Comparison of ENCODE assay signal across 10 cellular contexts in the genomic region with DNA sequence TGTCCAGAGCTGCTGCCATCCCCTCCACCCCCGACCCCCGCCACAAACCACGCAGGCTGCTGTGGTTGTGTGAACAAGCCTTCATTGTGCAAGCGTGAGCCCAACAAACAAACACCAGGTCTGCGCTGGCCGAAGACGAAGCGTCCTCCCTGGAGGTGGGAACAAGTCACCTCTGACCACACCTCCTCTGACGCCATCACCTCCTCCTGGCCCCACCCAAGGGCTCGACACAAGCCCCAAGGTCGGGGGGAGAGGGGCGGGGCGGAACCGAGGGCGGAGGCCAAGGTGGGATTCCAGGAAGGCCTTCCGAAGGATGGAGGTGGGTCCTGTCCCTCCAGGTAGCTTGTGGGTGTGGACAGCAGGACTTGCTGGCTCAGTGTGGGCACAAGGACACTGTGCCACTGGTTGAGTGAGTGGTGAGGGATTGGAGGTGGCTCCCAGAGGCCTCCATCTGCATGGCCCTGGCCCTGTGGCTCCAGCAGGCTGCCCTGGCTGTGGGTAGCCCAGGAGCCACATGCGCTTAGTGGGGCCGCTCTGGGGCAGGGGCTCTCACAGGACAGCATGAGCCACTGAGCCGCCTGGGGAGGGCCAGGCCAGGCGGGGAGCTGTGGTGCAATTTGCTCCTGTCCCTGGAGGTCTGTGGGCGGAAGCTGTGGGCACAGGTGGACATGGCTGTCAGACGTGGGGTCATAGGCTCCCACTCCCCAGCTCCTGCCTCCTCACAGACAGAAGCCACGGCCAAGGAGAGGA. TPM values are rescaled to one million over a fixed set of nuclear protein-coding genes. Genes with fewer than 3 reads are reported as not detected.
DNase-seq lines count a peak whose midpoint lies in the region; ATAC-seq and TF ChIP-seq lines count a peak whose summit lies in the region.
"Had no signal": no experiment of that assay in that cellular context is flagged by ENCODE, and none has a peak within 500 bp of the region (broad histone marks: within the 10 kb centered on the region; RNA-seq: fewer than 3 reads in every experiment).

No MANE protein-coding gene starts in this region.

- H3K79me2 ChIP-seq in HCT116 (ENCODE audit: insufficient read depth, low read length), result no peaks in the 10 kb centered on the region

- no peaks in the 10 kb centered on the region for H3K27me3 ChIP-seq in HCT116 (ENCODE audit: insufficient read depth, low read length)
- H3K27me3 ChIP-seq in iPS-18a (ENCODE audit: control insufficient read depth, insufficient read depth, low read length), result no peaks in the 10 kb centered on the region

- H3K4me1 ChIP-seq in HCT116 (ENCODE audit: control insufficient read depth in 1 of 2, insufficient read depth in 2 of 2, low read length in 2 of 2) (peaks cover 8 to 19% of the 10 kb centered on the region in 2 experiments), iPS-18a (ENCODE audit: control insufficient read depth, low read depth, low read length) (peaks cover 5% of the 10 kb centered on the region)

- BruUV-seq in HCT116 (replicated peaks; lab: Mats Ljungman, UMichigan), result no TSS peak

- H2AFZ ChIP-seq in HCT116 (ENCODE audit: low read depth, low read length, poor library complexity, severe bottlenecking), result no peak overlapping the region

- ATAC-seq in HCT116 (0 out of 2 replicates have a peak, but pooled peaks have one; percentile 9), GM21381 (IDR thresholded peaks at IDR 0.05; ENCODE audit: unreplicated experiment) (no peak)
- no peak for ATAC-seq in stimulated activated memory B cell treated with anti-CD40 and anti-IgM and Interleukin-4, amounts not matched to agents 10 μg/mL and 1 μg/mL and 100 μg/mL, for 72 hours

- peak overlapping the region; percentile 78 for H3K27ac Mint-ChIP-seq in activated T-helper 2 cell treated with anti-CD3 and anti-CD28 coated beads, Interferon-gamma antibody, Interleukin-2, Interleukin-4, amounts not matched to agents 10 μg/mL and 5 μg/mL and 100 μg/mL, durations not matched to agents 14 hours and 24 hours and 36 hours
- peak overlapping the region; percentile 97 for H3K27ac Mint-ChIP-seq in stimulated activated memory B cell treated with anti-CD40 and anti-IgM and Interleukin-4, amounts not matched to agents 10 μg/mL and 1 μg/mL and 100 μg/mL, for 72 hours

- no peak for TF ChIP-seq POLR2A in HCT116 (IDR thresholded peaks at IDR 0.05; ENCODE audit: borderline replicate concordance, extremely low read depth, insufficient read depth, insufficient read length)

- H3K4me1 Mint-ChIP-seq in activated T-helper 2 cell treated with anti-CD3 and anti-CD28 coated beads, Interferon-gamma antibody, Interleukin-2, Interleukin-4, amounts not matched to agents 10 μg/mL and 5 μg/mL and 100 μg/mL, durations not matched to agents 14 hours and 24 hours and 36 hours (ENCODE audit: low read depth), result peaks cover 10% of the 10 kb centered on the region
- peaks cover 80% of the 10 kb centered on the region for H3K4me1 Mint-ChIP-seq in stimulated activated memory B cell treated with anti-CD40 and anti-IgM and Interleukin-4, amounts not matched to agents 10 μg/mL and 1 μg/mL and 100 μg/mL, for 72 hours

- H3K9me3 ChIP-seq in HCT116 (ENCODE audit: control insufficient read depth in 1 of 2, insufficient read depth in 1 of 2, low read depth in 1 of 2, low read length in 2 of 2) (no peaks in the 10 kb centered on the region), iPS-18a (ENCODE audit: control insufficient read depth, low read depth, low read length) (no peaks in the 10 kb centered on the region)

- no peaks in the 10 kb centered on the region for H3K27me3 Mint-ChIP-seq in activated T-helper 2 cell treated with anti-CD3 and anti-CD28 coated beads, Interferon-gamma antibody, Interleukin-2, Interleukin-4, amounts not matched to agents 10 μg/mL and 5 μg/mL and 100 μg/mL, durations not matched to agents 14 hours and 24 hours and 36 hours (ENCODE audit: low read depth)
- no peaks in the 10 kb centered on the region for H3K27me3 Mint-ChIP-seq in stimulated activated memory B cell treated with anti-CD40 and anti-IgM and Interleukin-4, amounts not matched to agents 10 μg/mL and 1 μg/mL and 100 μg/mL, for 72 hours

- H3K27ac ChIP-seq in HCT116 (ENCODE audit: low read depth, low read length), result no peak overlapping the region; the same call in 1 of the 2 replicates
- no peak overlapping the region for H3K27ac ChIP-seq in iPS-18a (ENCODE audit: low read length)

- TF ChIP-seq RAD21 in HCT116 (IDR thresholded peaks at IDR 0.05; ENCODE audit: low read depth), result no peak

- H3K9me3 Mint-ChIP-seq in activated T-helper 2 cell treated with anti-CD3 and anti-CD28 coated beads, Interferon-gamma antibody, Interleukin-2, Interleukin-4, amounts not matched to agents 10 μg/mL and 5 μg/mL and 100 μg/mL, durations not matched to agents 14 hours and 24 hours and 36 hours, result no peaks in the 10 kb centered on the region
- no peaks in the 10 kb centered on the region for H3K9me3 Mint-ChIP-seq in stimulated activated memory B cell treated with anti-CD40 and anti-IgM and Interleukin-4, amounts not matched to agents 10 μg/mL and 1 μg/mL and 100 μg/mL, for 72 hours

- 0 out of 2 replicates have a peak overlapping the region, but pooled peaks have one; percentile 62 for H3K4me2 ChIP-seq in HCT116 (ENCODE audit: low read length)

- DNase-seq in HCT116 (ENCODE audit: low read depth, low spot score) (no peak), NCI-H345 (lab: John Stamatoyannopoulos, UW) (no peak), T-helper 9 cell (no peak), AML-193 (lab: John Stamatoyannopoulos, UW) (no peak)
- DNase-seq in activated T-helper 2 cell treated with anti-CD3 and anti-CD28 coated beads, Interferon-gamma antibody, Interleukin-2, Interleukin-4, amounts not matched to agents 10 μg/mL and 5 μg/mL and 100 μg/mL, durations not matched to agents 14 hours and 24 hours and 36 hours (ENCODE audit: low spot score), result no peak
- DNase-seq: effector CD8-positive, alpha-beta T cell; NCI-H2107 had no signal

- H3K9me2 ChIP-seq in HCT116 (ENCODE audit: insufficient read depth), result no peaks in the 10 kb centered on the region

- H3K36me3 Mint-ChIP-seq in activated T-helper 2 cell treated with anti-CD3 and anti-CD28 coated beads, Interferon-gamma antibody, Interleukin-2, Interleukin-4, amounts not matched to agents 10 μg/mL and 5 μg/mL and 100 μg/mL, durations not matched to agents 14 hours and 24 hours and 36 hours (ENCODE audit: low read depth), result no peaks in the 10 kb centered on the region
- H3K36me3 Mint-ChIP-seq in stimulated activated memory B cell treated with anti-CD40 and anti-IgM and Interleukin-4, amounts not matched to agents 10 μg/mL and 1 μg/mL and 100 μg/mL, for 72 hours, result no peaks in the 10 kb centered on the region

- no peak overlapping the region for H3K4me3 Mint-ChIP-seq in activated T-helper 2 cell treated with anti-CD3 and anti-CD28 coated beads, Interferon-gamma antibody, Interleukin-2, Interleukin-4, amounts not matched to agents 10 μg/mL and 5 μg/mL and 100 μg/mL, durations not matched to agents 14 hours and 24 hours and 36 hours (ENCODE audit: low read depth)
- H3K4me3 Mint-ChIP-seq in stimulated activated memory B cell treated with anti-CD40 and anti-IgM and Interleukin-4, amounts not matched to agents 10 μg/mL and 1 μg/mL and 100 μg/mL, for 72 hours, result no peak overlapping the region

- H4K20me1 ChIP-seq in HCT116 (ENCODE audit: insufficient read depth), result no peaks in the 10 kb centered on the region

- H3K36me3 ChIP-seq in HCT116 (ENCODE audit: control insufficient read depth in 1 of 2, insufficient read depth in 2 of 2, low read length in 2 of 2), result no peaks in the 10 kb centered on the region
- no peaks in the 10 kb centered on the region for H3K36me3 ChIP-seq in iPS-18a (ENCODE audit: control insufficient read depth, low read depth, low read length)

- TF ChIP-seq CTCF in HCT116 (IDR thresholded peaks at IDR 0.05 in 2 of 3, conservative IDR thresholded peaks at IDR 0.05 in 1 of 3; ENCODE audit: borderline replicate concordance in 1 of 3, insufficient read depth in 1 of 3, low read depth in 2 of 3, low read length in 2 of 3), result no peak

- CTCF ChIA-PET in HCT116 (lab: Charles Lee), result interaction anchor here (1.3 kb wide), 1 partner anchor 47 kb away, joined by 6 read pairs; no protein-coding TSS in a partner anchor

- intact Hi-C loops in HCT116 (cut with micrococcal nuclease), result no loop called here
- intact Hi-C loops in activated T-helper 2 cell treated with anti-CD3 and anti-CD28 coated beads, Interferon-gamma antibody, Interleukin-2, Interleukin-4, amounts not matched to agents 10 μg/mL and 5 μg/mL and 100 μg/mL, durations not matched to agents 14 hours and 24 hours and 36 hours (cut with micrococcal nuclease), result no loop called here

- POLR2A ChIA-PET in HCT116 (lab: Charles Lee), result no interaction called here

- RAD21 ChIA-PET in HCT116 (lab: Charles Lee; ENCODE audit: low non-redundant PET in 1 of 2, low total read pairs in 2 of 2, uncharacterized antibody in 2 of 2, unreplicated experiment in 2 of 2), result interaction anchor here in 1 of 2 experiments (0.9 kb wide), 1 partner anchor 47 kb away, joined by 3 read pairs; no protein-coding TSS in a partner anchor

- H3K4me3 ChIP-seq in HCT116 (replicated peaks in 1 of 2; ENCODE audit: low read depth in 1 of 2, low read length in 2 of 2), result no peak overlapping the region
- H3K4me3 ChIP-seq in iPS-18a (ENCODE audit: low read length), result peak overlapping the region; percentile 14

- H3K9ac ChIP-seq in HCT116 (ENCODE audit: low read length) (no peak overlapping the region), iPS-18a (ENCODE audit: low read length) (no peak overlapping the region)

TF ChIP-seq in HCT116, 20 proteins besides CTCF, POLR2A, EP300 and RAD21 (continues in another document):
- TF ChIP-seq ELF1 (IDR thresholded peaks at IDR 0.05; ENCODE audit: borderline replicate concordance, low read depth), result no peak

RNA-seq across cellular contexts. Expression of a gene that starts 7.4 kb away (rescaled TPM):
- not detected for total RNA-seq in HCT116 (2021; ENCODE audit: unreplicated experiment)
- polyA plus RNA-seq in HCT116 (2012), result 0.07 and 0.22 TPM in 2 replicates
- not detected in 2 replicates for total RNA-seq in activated T-helper 2 cell treated with anti-CD3 and anti-CD28 coated beads, Interferon-gamma antibody, Interleukin-2, Interleukin-4, amounts not matched to agents 10 μg/mL and 5 μg/mL and 100 μg/mL, durations not matched to agents 14 hours and 24 hours and 36 hours

RNA-seq across cellular contexts. Expression of a gene that starts 36.8 kb away (rescaled TPM):
- total RNA-seq in HCT116 (2021; ENCODE audit: unreplicated experiment), result 3.7 TPM
- 3.9 and 4.0 TPM in 2 replicates for polyA plus RNA-seq in HCT116 (2012)
- 8.2 and 8.8 TPM in 2 replicates for total RNA-seq in activated T-helper 2 cell treated with anti-CD3 and anti-CD28 coated beads, Interferon-gamma antibody, Interleukin-2, Interleukin-4, amounts not matched to agents 10 μg/mL and 5 μg/mL and 100 μg/mL, durations not matched to agents 14 hours and 24 hours and 36 hours
